In the genomic region with DNA sequence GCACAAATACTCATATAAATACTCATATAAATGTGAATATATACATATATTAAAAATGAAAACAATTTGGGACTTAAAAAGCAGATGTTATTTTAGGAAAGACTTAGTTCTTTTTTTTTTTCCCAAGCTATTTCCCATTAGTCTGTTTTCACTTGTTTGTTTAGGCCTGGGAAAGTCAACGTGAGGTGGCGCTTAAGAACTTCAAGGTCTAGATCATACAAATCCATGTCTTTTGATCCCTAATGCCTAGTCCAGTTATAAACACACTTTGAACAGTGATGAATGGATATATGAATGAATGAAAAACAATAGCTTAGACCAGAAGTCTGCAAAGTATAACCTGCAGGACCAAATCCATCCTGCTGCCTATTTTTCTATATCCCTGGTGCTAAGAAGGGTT, we compare ENCODE assay signal across 10 cellular contexts. TPM values are rescaled to one million over a fixed set of nuclear protein-coding genes. Genes with fewer than 3 reads are reported as not detected.
"Had no signal": no experiment of that assay in that cellular context is flagged by ENCODE, and none has a peak within 500 bp of the region (broad histone marks: within the 10 kb centered on the region; RNA-seq: fewer than 3 reads in every experiment).

No MANE protein-coding gene starts in this region.

- FAIRE-seq: H1, H54, HTR-8/SVneo had no signal

- H3K27ac ChIP-seq: KMS-11 had no signal

- H3K9ac ChIP-seq: KMS-11 had no signal

- DNase-seq: H9, HCEC 1CT, KBM-7 had no signal

- ATAC-seq: GM23338 had no signal

- H3K4me3 ChIP-seq: GM23338 had no signal

RNA-seq across cellular contexts. Expression of a gene that starts 41.8 kb away (rescaled TPM):
- total RNA-seq: HT-29 had no signal
- polyA plus RNA-seq: IgD-negative memory B cell had no signal
